Comparison of ENCODE assay signal across 6 cellular contexts in genomic region chr16:29812754-29813643, GRCh38. TPM values are rescaled to one million over a fixed set of nuclear protein-coding genes. Genes with fewer than 3 reads are reported as not detected.
DNase-seq lines count a peak whose midpoint lies in the region; ATAC-seq, FAIRE-seq and TF ChIP-seq lines count a peak whose summit lies in the region.

No MANE protein-coding gene starts in this region.

- no peak overlapping the region for H4K8ac ChIP-seq in neuronal stem cell (ENCODE audit: low read depth, low read length)

- H3K9ac ChIP-seq in neuronal stem cell (ENCODE audit: low read depth, low read length, poor library complexity): peak overlapping the region; percentile 92

- H3K4me3 ChIP-seq in HAP-1: peak overlapping the region; percentile 54
- H3K4me3 ChIP-seq in neuronal stem cell (ENCODE audit: low read length in 2 of 2): peak overlapping the region; percentile 71 to 95

- H2BK120ac ChIP-seq in neuronal stem cell (ENCODE audit: low read depth, low read length): peak overlapping the region; percentile 66

- peak overlapping the region; percentile 94 for H2AK5ac ChIP-seq in neuronal stem cell (ENCODE audit: low read depth, low read length)

- H3K27ac ChIP-seq in neuronal stem cell (replicated peaks; ENCODE audit: low read length): peak overlapping the region; percentile 97

- H3K4ac ChIP-seq in neuronal stem cell (ENCODE audit: low read length): no peak overlapping the region

- no peak overlapping the region for H2BK12ac ChIP-seq in neuronal stem cell (ENCODE audit: low read length)

- H3K9me3 Mint-ChIP-seq in central memory CD8-positive, alpha-beta T cell: no peaks in the 10 kb centered on the region

- H3K4me1 ChIP-seq in HAP-1: peaks cover 38% of the 10 kb centered on the region
- peaks cover 51 to 57% of the 10 kb centered on the region in 2 donors for H3K4me1 ChIP-seq in neuronal stem cell (ENCODE audit: control insufficient read depth in 2 of 2, insufficient read depth in 1 of 2, low read depth in 1 of 2, low read length in 2 of 2)

- peak overlapping the region; percentile 99 for H3K18ac ChIP-seq in neuronal stem cell (ENCODE audit: low read length)

- peaks cover 30% of the 10 kb centered on the region for H3K36me3 Mint-ChIP-seq in central memory CD8-positive, alpha-beta T cell (ENCODE audit: insufficient read depth)

- peaks cover 30% of the 10 kb centered on the region for H3K79me1 ChIP-seq in neuronal stem cell (ENCODE audit: low read depth, low read length)

- H3K4me3 Mint-ChIP-seq in central memory CD8-positive, alpha-beta T cell: peak overlapping the region; percentile 92

- WGBS in neuronal stem cell (ENCODE audit: extremely low coverage in 2 of 2, insufficient read length in 2 of 2, insufficient replicate concordance in 1 of 2), 2 donors: no CpG with 5 or more reads among the region's 9 CpGs

- H3K27me3 ChIP-seq in HAP-1 (ENCODE audit: low read depth): no peaks in the 10 kb centered on the region
- no peaks in the 10 kb centered on the region for H3K27me3 ChIP-seq in neuronal stem cell (ENCODE audit: control insufficient read depth in 3 of 3, insufficient read depth in 3 of 3, low read depth in 1 of 3, low read length in 3 of 3)

- H3K27ac Mint-ChIP-seq in central memory CD8-positive, alpha-beta T cell (ENCODE audit: low read depth): peak overlapping the region; percentile 87

- TF ChIP-seq POLR2A in H54 (IDR thresholded peaks at IDR 0.05; ENCODE audit: low read depth, low read length): no peak

- H3K4me1 Mint-ChIP-seq in central memory CD8-positive, alpha-beta T cell: peaks cover 71% of the 10 kb centered on the region

- H4K91ac ChIP-seq in neuronal stem cell (ENCODE audit: low read depth, low read length, poor library complexity): no peak overlapping the region

- H3K4me2 ChIP-seq in neuronal stem cell (ENCODE audit: insufficient read depth, low read length, poor library complexity, severe bottlenecking): peak overlapping the region; percentile 96

- no peak for ATAC-seq in central memory CD8-positive, alpha-beta T cell (replicated peaks; ENCODE audit: extremely low read depth, poor library complexity, severe bottlenecking)
- no peak for ATAC-seq in GM21825 (IDR thresholded peaks at IDR 0.05; ENCODE audit: unreplicated experiment)
- no peak for ATAC-seq in GM18909 (IDR thresholded peaks at IDR 0.05; ENCODE audit: poor library complexity, unreplicated experiment)

- H3K9me3 ChIP-seq in HAP-1 (no peaks in the 10 kb centered on the region), neuronal stem cell (replicated peaks in 1 of 2; ENCODE audit: control insufficient read depth in 2 of 2, insufficient read depth in 1 of 2, low read depth in 1 of 2, low read length in 2 of 2) (no peaks in the 10 kb centered on the region)

- in situ Hi-C loops in HAP-1 (cut with MboI; ENCODE audit: low sequenced_read_pairs): no loop called here

- FAIRE-seq in H54 (lab: Jason Lieb, UNC): no peak

- H3K27me3 Mint-ChIP-seq in central memory CD8-positive, alpha-beta T cell: no peaks in the 10 kb centered on the region

- peaks cover 26% of the 10 kb centered on the region for H3K36me3 ChIP-seq in HAP-1 (replicated peaks)
- peaks cover 20 to 33% of the 10 kb centered on the region in 2 donors for H3K36me3 ChIP-seq in neuronal stem cell (replicated peaks in 1 of 2; ENCODE audit: control insufficient read depth in 2 of 2, insufficient read depth in 2 of 2, low read length in 2 of 2)

- peak overlapping the region; percentile 80 for H2AFZ ChIP-seq in neuronal stem cell (ENCODE audit: low read length)

- peak overlapping the region; percentile 91 for H2BK15ac ChIP-seq in neuronal stem cell (ENCODE audit: low read length)

- no peak for DNase-seq in HAP-1 (ENCODE audit: low spot score in 2 of 2)
- DNase-seq in central memory CD8-positive, alpha-beta T cell (ENCODE audit: low spot score in 2 of 2): no peak
- DNase-seq in neuronal stem cell (ENCODE audit: low spot score): no peak
- no peak for DNase-seq in H54 (ENCODE audit: insufficient read length, low spot score)

- H2BK5ac ChIP-seq in neuronal stem cell (ENCODE audit: low read length): peak overlapping the region; percentile 97

- H3K23ac ChIP-seq in neuronal stem cell (ENCODE audit: low read depth, low read length, poor library complexity): peak overlapping the region; percentile 34

- H3K14ac ChIP-seq in neuronal stem cell (ENCODE audit: low read length): no peak overlapping the region

RNA-seq across cellular contexts. Expression of gene PRRT2, which starts 1.0 kb away (rescaled TPM):
- 75.9 TPM for polyA plus RNA-seq in neuronal stem cell (2013, experiment 1 of 2)
- 71.0 TPM for polyA plus RNA-seq in neuronal stem cell (2013, experiment 2 of 2)

RNA-seq across cellular contexts. Expression of gene PAGR1, which starts 3.0 kb away (rescaled TPM):
- 63.6 TPM for polyA plus RNA-seq in neuronal stem cell (2013, experiment 1 of 2)
- polyA plus RNA-seq in neuronal stem cell (2013, experiment 2 of 2): 61.9 TPM

RNA-seq across cellular contexts. Expression of gene MAZ, which starts 6.7 kb away (rescaled TPM):
- polyA plus RNA-seq in neuronal stem cell (2013, experiment 1 of 2): 202 TPM
- 199 TPM for polyA plus RNA-seq in neuronal stem cell (2013, experiment 2 of 2)

RNA-seq across cellular contexts. Expression of gene MVP, which starts 7.3 kb away (rescaled TPM):
- 6.3 TPM for polyA plus RNA-seq in neuronal stem cell (2013, experiment 1 of 2)
- 5.6 TPM for polyA plus RNA-seq in neuronal stem cell (2013, experiment 2 of 2)

RNA-seq across cellular contexts. Expression of gene KIF22, which starts 22.4 kb away (rescaled TPM):
- 110 TPM for polyA plus RNA-seq in neuronal stem cell (2013, experiment 1 of 2)
- polyA plus RNA-seq in neuronal stem cell (2013, experiment 2 of 2): 109 TPM
